ENCODE assay signal across 8 cellular contexts in the genomic region with DNA sequence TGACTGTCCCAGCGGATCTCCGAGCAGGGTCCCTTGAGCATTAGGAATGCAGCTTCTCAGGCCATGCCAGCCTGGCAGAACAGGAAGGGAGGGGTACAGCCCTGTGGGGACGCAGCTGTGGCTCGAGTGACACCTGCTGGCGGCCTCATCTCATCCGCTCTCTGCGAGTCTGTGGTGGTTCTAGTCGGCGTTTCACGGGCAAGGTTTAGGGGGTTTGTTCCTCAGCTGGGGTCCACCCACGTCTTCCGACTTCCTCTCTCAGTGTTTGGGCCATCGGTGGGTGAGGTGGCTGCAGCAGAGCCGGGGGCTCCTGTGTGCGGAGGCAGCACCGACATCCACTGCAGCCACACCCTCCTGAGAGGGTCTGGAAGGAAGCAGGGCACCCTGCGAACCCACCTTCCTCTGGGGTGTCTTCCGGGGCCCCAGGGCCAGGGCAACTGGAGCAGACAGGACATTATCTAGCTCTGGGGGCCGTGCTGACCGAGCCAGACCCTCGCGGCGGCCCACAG. TPM values are rescaled to one million over a fixed set of nuclear protein-coding genes. Genes with fewer than 3 reads are reported as not detected.
A peak's percentile ranks its signal among the peaks of the same experiment; 100 is the strongest.
DNase-seq lines count a peak whose midpoint lies in the region; ATAC-seq and TF ChIP-seq lines count a peak whose summit lies in the region.

No MANE protein-coding gene starts in this region.

- H3K9me3 Mint-ChIP-seq in activated CD4-positive, alpha-beta memory T cell treated with anti-CD3 and anti-CD28 coated beads, Interleukin-2, amount 10 ng/mL, durations not matched to agents 7 days and 5 days: no peaks in the 10 kb centered on the region

- intact Hi-C loops in dorsolateral prefrontal cortex (cut with DNase I): loop anchor here (2.0 to 10.0 kb wide), 7 partner anchors 47 to 311 kb away; a partner anchor contains a TSS

- no peak overlapping the region for H3K9ac ChIP-seq in mesendoderm (ENCODE audit: low read length)

- no peaks in the 10 kb centered on the region for H3K4me1 ChIP-seq in mesendoderm (ENCODE audit: control insufficient read depth, low read depth, low read length)

- H3K27me3 ChIP-seq in dorsolateral prefrontal cortex (peaks cover 0 to 7% (median 0%) of the 10 kb centered on the region in 45 donors), mesendoderm (ENCODE audit: insufficient read depth, low read length, poor library complexity) (no peaks in the 10 kb centered on the region)

- ATAC-seq in GM19463 (IDR thresholded peaks at IDR 0.05; ENCODE audit: unreplicated experiment): peak; percentile 47
- no peak for ATAC-seq in HG03139 (IDR thresholded peaks at IDR 0.05; ENCODE audit: unreplicated experiment)

- peak overlapping the region in 6 of 59 donors; percentile 1 to 70 (median 44) for H3K27ac ChIP-seq in dorsolateral prefrontal cortex
- H3K27ac ChIP-seq in mesendoderm (ENCODE audit: low read depth, low read length): no peak overlapping the region

- no peak overlapping the region for H3K18ac ChIP-seq in mesendoderm (ENCODE audit: low read length)

- CTCF ChIA-PET in activated CD4-positive, alpha-beta memory T cell treated with anti-CD3 and anti-CD28 coated beads, Interleukin-2, amount 10 ng/mL, durations not matched to agents 7 days and 5 days (lab: Charles Lee): interaction anchor here (0.7 to 2.2 kb wide), 24 partner anchors 9 to 1071 kb away, joined by 3 to 14 read pairs (median 4); no protein-coding TSS in a partner anchor

- no peak overlapping the region for H2AK5ac ChIP-seq in mesendoderm (ENCODE audit: low read length)

- no peak for DNase-seq in AG09309 (ENCODE audit: low read depth)
- peak; percentile 70 for DNase-seq in NCI-H69 (lab: John Stamatoyannopoulos, UW)
- DNase-seq in activated CD4-positive, alpha-beta memory T cell treated with anti-CD3 and anti-CD28 coated beads, Interleukin-2, amount 10 ng/mL, durations not matched to agents 7 days and 5 days: peak; percentile 74
- peak; percentile 51 to 84 (median 78) for DNase-seq in dorsolateral prefrontal cortex
- peak; percentile 46 for DNase-seq in mesendoderm
- DNase-seq in stimulated activated CD8-positive, alpha-beta memory T cell treated with anti-CD3 and anti-CD28 coated beads, Interleukin-15, amount 100 ng/mL, for 48 hours (ENCODE audit: low read depth in 2 of 2): peak; percentile 47 to 50

- H3K4ac ChIP-seq in mesendoderm (ENCODE audit: low read depth, low read length): no peak overlapping the region

- H3K36me3 Mint-ChIP-seq in activated CD4-positive, alpha-beta memory T cell treated with anti-CD3 and anti-CD28 coated beads, Interleukin-2, amount 10 ng/mL, durations not matched to agents 7 days and 5 days (ENCODE audit: low read depth): no peaks in the 10 kb centered on the region

- peak; percentile 77 for TF ChIP-seq CTCF in AG09309 (IDR thresholded peaks at IDR 0.05; ENCODE audit: control insufficient read depth, insufficient read depth, low read depth, low read length, missing control alignments)
- peak in 55 of 56 donors; percentile 26 to 78 (median 61) for TF ChIP-seq CTCF in dorsolateral prefrontal cortex (IDR thresholded peaks at IDR 0.05 in 54 of 56, conservative IDR thresholded peaks at IDR 0.05 in 2 of 56; ENCODE audit: low read depth in 1 of 56, partially characterized antibody in 56 of 56)

- no peaks in the 10 kb centered on the region for H3K79me1 ChIP-seq in mesendoderm (ENCODE audit: low read length)

- H3K27ac Mint-ChIP-seq in activated CD4-positive, alpha-beta memory T cell treated with anti-CD3 and anti-CD28 coated beads, Interleukin-2, amount 10 ng/mL, durations not matched to agents 7 days and 5 days: no peak overlapping the region

- H3K4me1 Mint-ChIP-seq in activated CD4-positive, alpha-beta memory T cell treated with anti-CD3 and anti-CD28 coated beads, Interleukin-2, amount 10 ng/mL, durations not matched to agents 7 days and 5 days: peaks cover 12% of the 10 kb centered on the region

- H2BK15ac ChIP-seq in mesendoderm (replicated peaks; ENCODE audit: low read depth): no peak overlapping the region

- peaks cover 20% of the 10 kb centered on the region for H3K27me3 Mint-ChIP-seq in activated CD4-positive, alpha-beta memory T cell treated with anti-CD3 and anti-CD28 coated beads, Interleukin-2, amount 10 ng/mL, durations not matched to agents 7 days and 5 days

- WGBS in mesendoderm (ENCODE audit: extremely low coverage, insufficient coverage, low lambda C conversion rate): no CpG with 5 or more reads among the region's 23 CpGs

- H3K79me2 ChIP-seq in mesendoderm (ENCODE audit: control insufficient read depth, insufficient read depth, low read length): no peaks in the 10 kb centered on the region

- H3K4me3 Mint-ChIP-seq in activated CD4-positive, alpha-beta memory T cell treated with anti-CD3 and anti-CD28 coated beads, Interleukin-2, amount 10 ng/mL, durations not matched to agents 7 days and 5 days: peak overlapping the region; percentile 61

- H2BK120ac ChIP-seq in mesendoderm (ENCODE audit: low read depth, low read length): no peak overlapping the region

- H4K8ac ChIP-seq in mesendoderm (ENCODE audit: low read depth, low read length): no peak overlapping the region

- POLR2A ChIA-PET in activated CD4-positive, alpha-beta memory T cell treated with anti-CD3 and anti-CD28 coated beads, Interleukin-2, amount 10 ng/mL, durations not matched to agents 7 days and 5 days (lab: Charles Lee): interaction anchor here (1.3 to 2.2 kb wide), 5 partner anchors 129 to 252 kb away, joined by 3 to 9 read pairs (median 6); a partner anchor contains a TSS

- no peak overlapping the region for H3K4me3 ChIP-seq in AG09309 (ENCODE audit: control insufficient read depth, low read depth, low read length)
- peak overlapping the region; percentile 8 to 61 (median 42) for H3K4me3 ChIP-seq in dorsolateral prefrontal cortex
- no peak overlapping the region for H3K4me3 ChIP-seq in mesendoderm (ENCODE audit: low read length)

- H3K23ac ChIP-seq in mesendoderm (ENCODE audit: low read length): peak overlapping the region; percentile 24

- H3K56ac ChIP-seq in mesendoderm (ENCODE audit: low read length): peak overlapping the region; percentile 34

- no peak overlapping the region for H3K4me2 ChIP-seq in mesendoderm (ENCODE audit: low read length)

- no peak overlapping the region for H2BK5ac ChIP-seq in mesendoderm (ENCODE audit: low read length)

- no peak overlapping the region for H4K5ac ChIP-seq in mesendoderm (ENCODE audit: low read length)

- H3K36me3 ChIP-seq in mesendoderm (ENCODE audit: control insufficient read depth, insufficient read depth, low read length): no peaks in the 10 kb centered on the region

RNA-seq across cellular contexts. Expression of a gene that starts 33.3 kb away (rescaled TPM):
- not detected for total RNA-seq in activated CD4-positive, alpha-beta memory T cell treated with anti-CD3 and anti-CD28 coated beads, Interleukin-2, amount 10 ng/mL, durations not matched to agents 7 days and 5 days
- total RNA-seq in dorsolateral prefrontal cortex: 100 to 1,000 TPM in 114 of 120 experiments, 10 to 100 TPM in 6; 37.8 to 246 (median 142) TPM
- polyA plus RNA-seq in mesendoderm (2013, experiment 1 of 2): 9.3 TPM
- polyA plus RNA-seq in mesendoderm (2013, experiment 2 of 2): 10.2 TPM

Comparison
In these comparisons a context has a peak if more than half of its experiments do, and no peak if none do; other contexts are left out.
1. H3K4me3 ChIP-seq: peak in dorsolateral prefrontal cortex (59 of 59); none in AG09309 (single experiment) and mesendoderm (single experiment).
2. RNA of a gene that starts 33.3 kb away (total RNA-seq): 37.8 to 246 TPM in dorsolateral prefrontal cortex; not detected in activated CD4-positive, alpha-beta memory T cell treated with anti-CD3 and anti-CD28 coated beads, Interleukin-2, amount 10 ng/mL, durations not matched to agents 7 days and 5 days; every median in the first group is over 10 times any median in the second.